ENCODE assay signal across 1 cellular context in genomic region chr1:156248323-156248683, GRCh38.
A peak's percentile ranks its signal among the peaks of the same experiment; 100 is the strongest.
TF ChIP-seq lines count a peak whose summit lies in the region.

No MANE protein-coding gene starts in this region.

TF ChIP-seq in HepG2, 621 proteins besides CTCF, POLR2A, EP300 and RAD21:
- TF ChIP-seq, protein P1, sequence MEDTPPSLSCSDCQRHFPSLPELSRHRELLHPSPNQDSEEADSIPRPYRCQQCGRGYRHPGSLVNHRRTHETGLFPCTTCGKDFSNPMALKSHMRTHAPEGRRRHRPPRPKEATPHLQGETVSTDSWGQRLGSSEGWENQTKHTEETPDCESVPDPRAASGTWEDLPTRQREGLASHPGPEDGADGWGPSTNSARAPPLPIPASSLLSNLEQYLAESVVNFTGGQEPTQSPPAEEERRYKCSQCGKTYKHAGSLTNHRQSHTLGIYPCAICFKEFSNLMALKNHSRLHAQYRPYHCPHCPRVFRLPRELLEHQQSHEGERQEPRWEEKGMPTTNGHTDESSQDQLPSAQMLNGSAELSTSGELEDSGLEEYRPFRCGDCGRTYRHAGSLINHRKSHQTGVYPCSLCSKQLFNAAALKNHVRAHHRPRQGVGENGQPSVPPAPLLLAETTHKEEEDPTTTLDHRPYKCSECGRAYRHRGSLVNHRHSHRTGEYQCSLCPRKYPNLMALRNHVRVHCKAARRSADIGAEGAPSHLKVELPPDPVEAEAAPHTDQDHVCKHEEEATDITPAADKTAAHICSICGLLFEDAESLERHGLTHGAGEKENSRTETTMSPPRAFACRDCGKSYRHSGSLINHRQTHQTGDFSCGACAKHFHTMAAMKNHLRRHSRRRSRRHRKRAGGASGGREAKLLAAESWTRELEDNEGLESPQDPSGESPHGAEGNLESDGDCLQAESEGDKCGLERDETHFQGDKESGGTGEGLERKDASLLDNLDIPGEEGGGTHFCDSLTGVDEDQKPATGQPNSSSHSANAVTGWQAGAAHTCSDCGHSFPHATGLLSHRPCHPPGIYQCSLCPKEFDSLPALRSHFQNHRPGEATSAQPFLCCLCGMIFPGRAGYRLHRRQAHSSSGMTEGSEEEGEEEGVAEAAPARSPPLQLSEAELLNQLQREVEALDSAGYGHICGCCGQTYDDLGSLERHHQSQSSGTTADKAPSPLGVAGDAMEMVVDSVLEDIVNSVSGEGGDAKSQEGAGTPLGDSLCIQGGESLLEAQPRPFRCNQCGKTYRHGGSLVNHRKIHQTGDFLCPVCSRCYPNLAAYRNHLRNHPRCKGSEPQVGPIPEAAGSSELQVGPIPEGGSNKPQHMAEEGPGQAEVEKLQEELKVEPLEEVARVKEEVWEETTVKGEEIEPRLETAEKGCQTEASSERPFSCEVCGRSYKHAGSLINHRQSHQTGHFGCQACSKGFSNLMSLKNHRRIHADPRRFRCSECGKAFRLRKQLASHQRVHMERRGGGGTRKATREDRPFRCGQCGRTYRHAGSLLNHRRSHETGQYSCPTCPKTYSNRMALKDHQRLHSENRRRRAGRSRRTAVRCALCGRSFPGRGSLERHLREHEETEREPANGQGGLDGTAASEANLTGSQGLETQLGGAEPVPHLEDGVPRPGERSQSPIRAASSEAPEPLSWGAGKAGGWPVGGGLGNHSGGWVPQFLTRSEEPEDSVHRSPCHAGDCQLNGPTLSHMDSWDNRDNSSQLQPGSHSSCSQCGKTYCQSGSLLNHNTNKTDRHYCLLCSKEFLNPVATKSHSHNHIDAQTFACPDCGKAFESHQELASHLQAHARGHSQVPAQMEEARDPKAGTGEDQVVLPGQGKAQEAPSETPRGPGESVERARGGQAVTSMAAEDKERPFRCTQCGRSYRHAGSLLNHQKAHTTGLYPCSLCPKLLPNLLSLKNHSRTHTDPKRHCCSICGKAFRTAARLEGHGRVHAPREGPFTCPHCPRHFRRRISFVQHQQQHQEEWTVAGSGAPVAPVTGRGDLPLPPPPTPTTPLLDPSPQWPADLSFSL (CRISPR knock-in tag; IDR thresholded peaks at IDR 0.05): no peak
- TF ChIP-seq PCBP1 (IDR thresholded peaks at IDR 0.05; ENCODE audit: borderline replicate concordance, low read depth, low read length): 0 out of 2 replicates have a peak, but pooled peaks have one; percentile 14
